8 cellular contexts compared by ENCODE assay signal in the genomic region with DNA sequence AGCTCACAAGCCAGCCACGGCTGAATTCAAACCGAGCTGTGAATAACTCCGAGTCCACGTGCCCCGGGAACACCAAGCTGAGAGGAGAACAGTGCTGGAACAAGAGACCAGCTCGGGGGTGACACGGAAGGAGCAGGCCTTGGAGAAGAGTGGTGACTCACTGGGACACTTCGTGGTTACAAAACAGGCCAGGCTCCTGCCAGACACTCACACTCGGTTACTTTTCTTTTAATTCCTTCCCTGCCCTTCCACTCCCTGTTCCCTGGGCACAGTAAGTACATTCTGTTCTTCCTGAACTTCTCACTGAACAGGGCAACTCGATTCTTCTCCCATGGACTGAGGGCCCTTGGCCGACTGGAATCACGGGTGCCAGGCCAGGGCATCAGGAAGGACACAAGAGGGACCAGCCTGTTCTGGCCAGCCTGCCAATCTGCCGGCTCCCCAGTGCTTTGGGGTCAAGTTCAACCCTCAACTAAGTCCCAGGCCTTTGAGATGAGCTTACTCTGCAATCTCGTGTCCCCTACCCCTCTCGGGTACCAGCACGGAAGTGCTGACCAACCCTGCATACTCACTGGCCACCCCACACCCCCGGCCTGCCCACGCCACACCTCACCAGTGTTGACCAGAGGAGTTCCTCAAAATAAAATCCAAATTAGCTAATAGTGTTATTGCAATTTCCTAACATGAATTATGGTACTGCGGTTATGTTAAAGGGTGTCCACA.
A peak's percentile ranks its signal among the peaks of the same experiment; 100 is the strongest.
DNase-seq lines count a peak whose midpoint lies in the region; ATAC-seq and TF ChIP-seq lines count a peak whose summit lies in the region.

No MANE protein-coding gene starts in this region.

- no peaks in the 10 kb centered on the region for H3K36me3 ChIP-seq in osteoblast (ENCODE audit: insufficient read depth, low read length)
- H3K36me3 ChIP-seq in CD4-positive, alpha-beta memory T cell (ENCODE audit: insufficient read depth, low read length) = no peaks in the 10 kb centered on the region

- H3K27ac ChIP-seq in C4-2B (peak overlapping the region; percentile 37), RWPE1 (peak overlapping the region; percentile 100), foreskin keratinocyte (peak overlapping the region; percentile 49), osteoblast (ENCODE audit: low read depth, low read length) (peak overlapping the region; percentile 56)
- H3K27ac ChIP-seq in CD4-positive, alpha-beta memory T cell (ENCODE audit: low read depth, low read length) = no peak overlapping the region

- no peaks in the 10 kb centered on the region for H3K9me3 ChIP-seq in osteoblast (ENCODE audit: low read depth, low read length)
- no peaks in the 10 kb centered on the region for H3K9me3 ChIP-seq in CD4-positive, alpha-beta memory T cell (ENCODE audit: control insufficient read depth in 1 of 2, low read length in 2 of 2)

- TF ChIP-seq CTCF in C4-2B (conservative IDR thresholded peaks at IDR 0.05) (no peak), RWPE1 (conservative IDR thresholded peaks at IDR 0.05; ENCODE audit: low read depth) (no peak), foreskin keratinocyte (conservative IDR thresholded peaks at IDR 0.05) (no peak), osteoblast (IDR thresholded peaks at IDR 0.05; ENCODE audit: extremely low read depth, low read depth, low read length) (no peak)

- no peak overlapping the region for H3K27ac Mint-ChIP-seq in CD4-positive, alpha-beta memory T cell

- no peaks in the 10 kb centered on the region for H3K27me3 Mint-ChIP-seq in CD4-positive, alpha-beta memory T cell

- H3K4me2 ChIP-seq in osteoblast (ENCODE audit: insufficient read depth, low read length) = peak overlapping the region; percentile 71

- H4K20me1 ChIP-seq in osteoblast (ENCODE audit: insufficient read depth, low read length) = no peaks in the 10 kb centered on the region

- peaks cover 0 to 3% (median 0%) of the 10 kb centered on the region in 8 donors for H3K9me3 Mint-ChIP-seq in CD4-positive, alpha-beta memory T cell

- peak overlapping the region; percentile 92 for H2AFZ ChIP-seq in osteoblast (ENCODE audit: low read length)

- ATAC-seq in foreskin keratinocyte (peak; percentile 87), HG02610 (IDR thresholded peaks at IDR 0.05; ENCODE audit: unreplicated experiment) (no peak)

- no peaks in the 10 kb centered on the region for H3K36me3 Mint-ChIP-seq in CD4-positive, alpha-beta memory T cell

- H3K4me3 Mint-ChIP-seq in CD4-positive, alpha-beta memory T cell = no peak overlapping the region

- peak; percentile 74 for DNase-seq in RWPE1 (ENCODE audit: low spot score)
- peak; percentile 47 to 68 for DNase-seq in foreskin keratinocyte
- peak; percentile 93 for DNase-seq in osteoblast (ENCODE audit: insufficient read length, low spot score, missing footprints)
- no peak for DNase-seq in CD4-positive, alpha-beta memory T cell
- no peak for DNase-seq in NCI-H1694 (lab: John Stamatoyannopoulos, UW)
- DNase-seq in NCI-H748 (lab: John Stamatoyannopoulos, UW; ENCODE audit: unreplicated experiment) = no peak

- no peaks in the 10 kb centered on the region for H3K79me2 ChIP-seq in osteoblast (ENCODE audit: insufficient read depth, low read length)

- POLR2A ChIA-PET in RWPE1 (lab: Yijun Ruan, JAX; ENCODE audit: low non-redundant PET) = interaction anchor here (0.8 kb wide), 1 partner anchor 431 kb away, joined by 3 read pairs; no protein-coding TSS in a partner anchor
- POLR2A ChIA-PET in CD4-positive, alpha-beta memory T cell (lab: Charles Lee; ENCODE audit: partially characterized antibody) = no interaction called here

- intact Hi-C loops in CD4-positive, alpha-beta memory T cell (cut with micrococcal nuclease) = no loop called here

- CTCF ChIA-PET in RWPE1 (lab: Yijun Ruan, JAX) = interaction anchor here (0.6 to 1.4 kb wide), 3 partner anchors 65 to 127 kb away, joined by 3 to 6 read pairs (median 4); no protein-coding TSS in a partner anchor
- CTCF ChIA-PET in CD4-positive, alpha-beta memory T cell (lab: Charles Lee; ENCODE audit: partially characterized antibody) = no interaction called here

- H3K4me1 ChIP-seq in foreskin keratinocyte (peaks cover 15% of the 10 kb centered on the region), osteoblast (ENCODE audit: insufficient read depth, low read length) (peaks cover 10% of the 10 kb centered on the region)
- no peaks in the 10 kb centered on the region for H3K4me1 ChIP-seq in CD4-positive, alpha-beta memory T cell (ENCODE audit: insufficient read depth, low read length)

- H3K27me3 ChIP-seq in foreskin keratinocyte = no peaks in the 10 kb centered on the region
- H3K27me3 ChIP-seq in osteoblast (ENCODE audit: insufficient read depth, low read length) = no peaks in the 10 kb centered on the region
- H3K27me3 ChIP-seq in CD4-positive, alpha-beta memory T cell (ENCODE audit: insufficient read depth, low read length) = no peaks in the 10 kb centered on the region

- H3K4me1 Mint-ChIP-seq in CD4-positive, alpha-beta memory T cell = no peaks in the 10 kb centered on the region

- peak overlapping the region; percentile 33 for H3K4me3 ChIP-seq in osteoblast (ENCODE audit: insufficient read depth, low read length)
- no peak overlapping the region for H3K4me3 ChIP-seq in CD4-positive, alpha-beta memory T cell (ENCODE audit: low read length in 2 of 2)

Comparison
In these comparisons a context has a peak if more than half of its experiments do, and no peak if none do; other contexts are left out.
1. DNase-seq: peak in RWPE1 (single experiment), foreskin keratinocyte (2 of 2) and osteoblast (single experiment); none in CD4-positive, alpha-beta memory T cell (0 of 5), NCI-H1694 (single experiment) and NCI-H748 (single experiment).